17 cellular contexts compared by ENCODE assay signal in genomic region chr11:76935030-76935429, GRCh38.
DNase-seq lines count a peak whose midpoint lies in the region; ATAC-seq and TF ChIP-seq lines count a peak whose summit lies in the region.
"Had no signal": no experiment of that assay in that cellular context is flagged by ENCODE, and none has a peak within 500 bp of the region (broad histone marks: within the 10 kb centered on the region; RNA-seq: fewer than 3 reads in every experiment).

No MANE protein-coding gene starts in this region.

- H3K9me3 Mint-ChIP-seq in activated CD4-positive, alpha-beta T cell treated with anti-CD3 and anti-CD28 coated beads for 36 hours (ENCODE audit: low read depth), result peaks cover 2% of the 10 kb centered on the region

- no peak overlapping the region for H3K4me3 ChIP-seq in lower leg skin (ENCODE audit: low read depth, poor library complexity, severe bottlenecking)
- H3K4me3 ChIP-seq: PC-9, SJSA1 had no signal

- no peaks in the 10 kb centered on the region for H3K27me3 Mint-ChIP-seq in activated CD4-positive, alpha-beta T cell treated with anti-CD3 and anti-CD28 coated beads for 36 hours

- TF ChIP-seq POLR2A in erythroblast (IDR thresholded peaks at IDR 0.05; ENCODE audit: low read length), result no peak
- no peak for TF ChIP-seq POLR2A in lower leg skin (IDR thresholded peaks at IDR 0.05)

- POLR2A ChIA-PET in activated CD4-positive, alpha-beta T cell treated with anti-CD3 and anti-CD28 coated beads for 36 hours (lab: Charles Lee), result no interaction called here

- CTCF ChIA-PET in activated CD4-positive, alpha-beta T cell treated with anti-CD3 and anti-CD28 coated beads for 36 hours (lab: Charles Lee), result interaction anchor here (0.8 to 1.6 kb wide), 2 partner anchors 16 to 23 kb away, joined by 3 to 9 read pairs; no protein-coding TSS in a partner anchor

- H3K27ac Mint-ChIP-seq in activated CD4-positive, alpha-beta T cell treated with anti-CD3 and anti-CD28 coated beads for 36 hours, result no peak overlapping the region
- H3K27ac Mint-ChIP-seq: CD14-positive monocyte had no signal

- no peak for TF ChIP-seq CTCF in lower leg skin (IDR thresholded peaks at IDR 0.05)

- H3K4me3 Mint-ChIP-seq in activated CD4-positive, alpha-beta T cell treated with anti-CD3 and anti-CD28 coated beads for 36 hours, result no peak overlapping the region
- H3K4me3 Mint-ChIP-seq: CD14-positive monocyte had no signal

- peaks cover 20% of the 10 kb centered on the region for H3K36me3 Mint-ChIP-seq in activated CD4-positive, alpha-beta T cell treated with anti-CD3 and anti-CD28 coated beads for 36 hours (ENCODE audit: low read depth)

- WGBS in lower leg skin, 2 donors, result 65 to 82% methylated on average over 3 of the region's 3 CpGs

- in situ Hi-C loops in KBM-7 (cut with MboI; ENCODE audit: low pct_unique_long_range_greater_than_20kb, low sequenced_read_pairs), result no loop called here

- intact Hi-C loops in activated CD4-positive, alpha-beta T cell treated with anti-CD3 and anti-CD28 coated beads for 36 hours (cut with DNase I, micrococcal nuclease), result no loop called here
- intact Hi-C loops in lower leg skin (cut with DNase I; ENCODE audit: low total_unique reads), result no loop called here

- DNase-seq in NCI-H82 (lab: John Stamatoyannopoulos, UW) (peak; percentile 1), NCI-H82 treated with DMSO at 0.1 percent for 48 hours (lab: John Stamatoyannopoulos, UW; ENCODE audit: unreplicated experiment) (no peak), RKO (ENCODE audit: low spot score) (peak; percentile 7), erythroblast (lab: John Stamatoyannopoulos, UW) (peak; percentile 28 to 39), KBM-7 (no peak), NCI-H1436 treated with DMSO at 0.1 percent for 48 hours (lab: John Stamatoyannopoulos, UW) (no peak), lower leg skin (ENCODE audit: low spot score in 2 of 2) (no peak)
- no peak for DNase-seq in activated CD4-positive, alpha-beta T cell treated with anti-CD3 and anti-CD28 coated beads for 36 hours
- DNase-seq: AML-193, COR-L47, NCI-H1048, NCI-H2081 treated with DMSO at 0.1 percent for 48 hours, NCI-H446, PC-9 had no signal

- no peaks in the 10 kb centered on the region for H3K4me1 Mint-ChIP-seq in activated CD4-positive, alpha-beta T cell treated with anti-CD3 and anti-CD28 coated beads for 36 hours
- H3K4me1 Mint-ChIP-seq: CD14-positive monocyte had no signal

- ATAC-seq in activated CD4-positive, alpha-beta T cell treated with anti-CD3 and anti-CD28 coated beads for 36 hours, result no peak
- ATAC-seq: HepG2 had no signal

Comparison
In these comparisons a context has a peak if more than half of its experiments do, and no peak if none do; other contexts are left out.
1. DNase-seq: peak in NCI-H82 (single experiment), RKO (single experiment) and erythroblast (2 of 2); none in NCI-H82 treated with DMSO at 0.1 percent for 48 hours (single experiment), KBM-7 (single experiment), activated CD4-positive, alpha-beta T cell treated with anti-CD3 and anti-CD28 coated beads for 36 hours (single experiment), NCI-H1436 treated with DMSO at 0.1 percent for 48 hours (single experiment) and lower leg skin (0 of 2).